Comparison of ENCODE assay signal across 8 cellular contexts in the genomic region with DNA sequence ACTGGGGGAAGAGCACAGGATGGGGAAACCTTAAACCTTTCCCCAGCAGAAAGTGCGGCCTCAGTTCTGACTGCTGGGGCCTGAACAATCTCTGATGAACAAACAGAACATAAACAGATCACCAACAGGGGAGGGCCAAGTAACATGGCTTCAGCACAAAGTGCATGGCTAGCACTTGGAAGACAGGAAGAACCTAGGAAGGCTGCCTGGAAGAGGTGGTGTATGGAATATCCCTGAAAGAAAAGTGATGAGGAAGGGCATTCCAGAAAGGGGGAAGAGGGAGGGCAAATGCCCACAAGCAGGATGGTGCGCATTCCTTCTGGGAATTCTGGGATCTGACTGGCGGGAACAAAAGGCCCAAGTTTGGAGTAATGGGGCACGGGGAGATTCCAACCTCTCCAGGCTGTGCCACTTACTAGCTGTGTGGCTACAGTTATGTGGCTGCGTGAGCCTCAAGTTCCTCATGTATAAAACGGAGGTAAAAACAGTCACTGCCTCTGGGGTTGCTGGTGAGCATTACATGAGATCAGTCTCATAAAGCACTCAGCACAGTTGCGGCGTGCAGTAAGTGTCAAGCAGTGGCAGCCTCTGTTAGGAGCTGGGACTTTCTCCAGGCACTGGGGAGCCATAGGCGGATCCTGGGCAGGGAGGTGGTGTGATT. TPM values are rescaled to one million over a fixed set of nuclear protein-coding genes. Genes with fewer than 3 reads are reported as not detected.
DNase-seq lines count a peak whose midpoint lies in the region; ATAC-seq, FAIRE-seq and TF ChIP-seq lines count a peak whose summit lies in the region.

No MANE protein-coding gene starts in this region.

- no peak for TF ChIP-seq POLR2A in NB4 (IDR thresholded peaks at IDR 0.05; ENCODE audit: extremely low read depth, insufficient read length)

- TF ChIP-seq CTCF in Caco-2 (IDR thresholded peaks at IDR 0.05; ENCODE audit: insufficient read depth in 1 of 2, low read depth in 1 of 2, low read length in 1 of 2, severe bottlenecking in 1 of 2, unreplicated experiment in 1 of 2) (no peak), NB4 (IDR thresholded peaks at IDR 0.05; ENCODE audit: low read depth, low read length) (no peak), nephron progenitor cell (IDR thresholded peaks at IDR 0.05) (no peak), GM10248 (IDR thresholded peaks at IDR 0.05; ENCODE audit: control extremely low read depth, extremely low read depth, low read depth, missing control alignments) (no peak)

- H3K27me3 ChIP-seq in Caco-2 (replicated peaks; ENCODE audit: control insufficient read depth, insufficient read depth, low read length), result no peaks in the 10 kb centered on the region

- no peak for FAIRE-seq in GM19239 (lab: Jason Lieb, UNC)

- H3K27me3 Mint-ChIP-seq in Caco-2 (ENCODE audit: insufficient read depth, unreplicated experiment) (no peaks in the 10 kb centered on the region), nephron progenitor cell (ENCODE audit: low read depth, poor library complexity) (no peaks in the 10 kb centered on the region)

- CTCF ChIA-PET in Caco-2 (lab: Charles Lee) (no interaction called here), GM10248 (lab: Yijun Ruan, JAX) (interaction anchor here (1.3 to 2.0 kb wide), 3 partner anchors 8 to 23 kb away, joined by 4 to 8 read pairs (median 4); no protein-coding TSS in a partner anchor)

- peaks cover 9% of the 10 kb centered on the region; the same call in 1 of the 2 replicates for H3K4me1 ChIP-seq in Caco-2

- no peak overlapping the region for H3K4me3 Mint-ChIP-seq in Caco-2 (ENCODE audit: unreplicated experiment)
- H3K4me3 Mint-ChIP-seq in nephron progenitor cell, result peak overlapping the region; percentile 86

- peak overlapping the region; percentile 60 for H3K27ac Mint-ChIP-seq in Caco-2 (ENCODE audit: unreplicated experiment)
- peak overlapping the region; percentile 99 for H3K27ac Mint-ChIP-seq in nephron progenitor cell

- no peak overlapping the region for H3K4me3 ChIP-seq in Caco-2 (ENCODE audit: low read depth, low read length)
- no peak overlapping the region for H3K4me3 ChIP-seq in NB4 (ENCODE audit: low read depth, low read length)

- no peak for ATAC-seq in GM21723 (IDR thresholded peaks at IDR 0.05; ENCODE audit: unreplicated experiment)

- POLR2A ChIA-PET in Caco-2 (lab: Charles Lee) (no interaction called here), GM10248 (lab: Yijun Ruan, JAX) (no interaction called here)

- no peaks in the 10 kb centered on the region for H3K36me3 Mint-ChIP-seq in Caco-2 (ENCODE audit: insufficient read depth, unreplicated experiment)
- H3K36me3 Mint-ChIP-seq in nephron progenitor cell (ENCODE audit: low read depth), result peaks cover 3% of the 10 kb centered on the region

- H3K9me3 ChIP-seq in Caco-2, result no peaks in the 10 kb centered on the region

- H3K9me3 Mint-ChIP-seq in Caco-2 (ENCODE audit: unreplicated experiment) (no peaks in the 10 kb centered on the region), nephron progenitor cell (no peaks in the 10 kb centered on the region)

- no peaks in the 10 kb centered on the region for H3K36me3 ChIP-seq in Caco-2 (ENCODE audit: control insufficient read depth, insufficient read depth, low read length)

- H3K4me1 Mint-ChIP-seq in Caco-2 (ENCODE audit: low read depth, unreplicated experiment) (peaks cover 14% of the 10 kb centered on the region), nephron progenitor cell (peaks cover 87% of the 10 kb centered on the region)

- BruUV-seq in Caco-2 (replicated peaks; lab: Mats Ljungman, UMichigan), result no TSS peak

- DNase-seq in Caco-2 (no peak), NB4 (ENCODE audit: low read depth) (peak; percentile 74), dedifferentiated amniotic fluid mesenchymal stem cell (ENCODE audit: extremely low spot score) (peak; percentile 59), nephron progenitor cell (no peak), GM10248 (ENCODE audit: extremely low spot score) (no peak), NCI-H226 (no peak), GM19239 (ENCODE audit: insufficient read length, low spot score) (no peak)

- intact Hi-C loops in Caco-2 (cut with micrococcal nuclease; ENCODE audit: unreplicated experiment), result no loop called here

RNA-seq across cellular contexts. Expression of a gene that starts 1.6 kb away (rescaled TPM):
- total RNA-seq in Caco-2 (2022), result 5.9 and 7.2 TPM in 2 replicates

RNA-seq across cellular contexts. Expression of a gene that starts 12.5 kb away (rescaled TPM):
- total RNA-seq in Caco-2 (2022), result 0.29 and 0.65 TPM in 2 replicates

RNA-seq across cellular contexts. Expression of a gene that starts 35.8 kb away (rescaled TPM):
- not detected in 2 replicates for total RNA-seq in Caco-2 (2022)

Comparison
In these comparisons a context has a peak if more than half of its experiments do, and no peak if none do; other contexts are left out.
1. DNase-seq: peak in NB4 (single experiment) and dedifferentiated amniotic fluid mesenchymal stem cell (single experiment); none in Caco-2 (0 of 2), nephron progenitor cell (single experiment), GM10248 (single experiment), NCI-H226 (single experiment) and GM19239 (single experiment).